ENCODE assay signal across 8 cellular contexts in the genomic region with DNA sequence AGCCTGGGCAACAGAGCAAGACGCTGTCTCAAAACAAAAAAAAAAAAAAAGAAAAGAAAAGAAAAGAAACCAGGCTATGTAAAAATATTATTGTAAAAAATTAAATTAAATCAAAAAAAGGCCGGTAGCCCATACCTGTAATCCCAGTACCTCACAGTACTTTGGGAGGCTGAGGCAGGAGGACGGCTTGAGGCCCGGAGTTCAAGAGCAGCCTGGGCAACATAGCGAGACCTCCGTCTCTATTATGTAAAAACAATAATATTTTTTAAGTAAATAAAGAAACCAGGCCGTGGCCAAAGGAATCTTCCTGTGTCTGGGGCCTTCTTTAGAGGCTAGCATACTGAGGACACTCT. TPM values are rescaled to one million over a fixed set of nuclear protein-coding genes. Genes with fewer than 3 reads are reported as not detected.
DNase-seq lines count a peak whose midpoint lies in the region; TF ChIP-seq lines count a peak whose summit lies in the region.

No MANE protein-coding gene starts in this region.

- peak overlapping the region; percentile 92 for H3K27ac ChIP-seq in cardiac muscle cell
- peak overlapping the region; percentile 94 for H3K27ac ChIP-seq in brain microvascular endothelial cell
- H3K27ac ChIP-seq in mesenchymal stem cell (ENCODE audit: low read length, poor library complexity, severe bottlenecking) = peak overlapping the region; percentile 100

- H3K27me3 Mint-ChIP-seq in type B pancreatic cell = no peaks in the 10 kb centered on the region

- no peak overlapping the region for H2BK5ac ChIP-seq in mesenchymal stem cell (ENCODE audit: low read depth, low read length, poor library complexity, severe bottlenecking)

- peaks cover 11% of the 10 kb centered on the region for H3K36me3 ChIP-seq in cardiac muscle cell
- peaks cover 18% of the 10 kb centered on the region for H3K36me3 ChIP-seq in brain microvascular endothelial cell (replicated peaks)
- peaks cover 20% of the 10 kb centered on the region in 2 experiments for H3K36me3 ChIP-seq in mesenchymal stem cell (ENCODE audit: control insufficient read depth in 1 of 2, insufficient read depth in 2 of 2, low read depth in 1 of 2, low read length in 2 of 2)

- TF ChIP-seq CTCF in cardiac muscle cell (IDR thresholded peaks at IDR 0.05; ENCODE audit: low read depth, low read length) (no peak), brain microvascular endothelial cell (IDR thresholded peaks at IDR 0.05; ENCODE audit: low read depth, low read length, missing control alignments) (no peak), type B pancreatic cell (conservative IDR thresholded peaks at IDR 0.05) (no peak)

- no peak overlapping the region for H3K14ac ChIP-seq in mesenchymal stem cell (ENCODE audit: low read length in 2 of 2)

- H3K36me3 Mint-ChIP-seq in type B pancreatic cell = peaks cover 16% of the 10 kb centered on the region

- no peak overlapping the region for H2AK5ac ChIP-seq in mesenchymal stem cell (ENCODE audit: low read length, severe bottlenecking)

- H3K79me1 ChIP-seq in mesenchymal stem cell (replicated peaks; ENCODE audit: low read length, poor library complexity, severe bottlenecking) = peaks cover 17% of the 10 kb centered on the region

- in situ Hi-C loops in brain microvascular endothelial cell (cut with HindIII; ENCODE audit: low pct_ligation_motif_present, low sequenced_read_pairs) = no loop called here

- H3K4ac ChIP-seq in mesenchymal stem cell (ENCODE audit: low read depth in 1 of 2, low read length in 2 of 2) = peak overlapping the region in 1 of 2 experiments; percentile 85

- H2AFZ ChIP-seq in mesenchymal stem cell (ENCODE audit: low read depth, low read length) = no peak overlapping the region

- H2BK15ac ChIP-seq in mesenchymal stem cell (ENCODE audit: low read depth, poor library complexity, severe bottlenecking) = peak overlapping the region; percentile 77

- H2BK120ac ChIP-seq in mesenchymal stem cell (ENCODE audit: low read depth, low read length) = peak overlapping the region; percentile 55

- DNase-seq in cardiac muscle cell (ENCODE audit: low read depth in 1 of 2, low spot score in 1 of 2) (no peak), cardiac septum (ENCODE audit: low spot score) (no peak), brain microvascular endothelial cell (no peak), mesenchymal stem cell (no peak), type B pancreatic cell (ENCODE audit: extremely low spot score, unreplicated experiment) (no peak), MV-4-11 (lab: John Stamatoyannopoulos, UW) (no peak), occipital lobe (lab: John Stamatoyannopoulos, UW) (no peak), NAMALWA (ENCODE audit: low spot score) (no peak)

- H3K4me2 ChIP-seq in mesenchymal stem cell (ENCODE audit: low read length, poor library complexity, severe bottlenecking) = peak overlapping the region; percentile 98

- H3K4me1 ChIP-seq in cardiac muscle cell (ENCODE audit: low read depth) (peaks cover 3% of the 10 kb centered on the region), mesenchymal stem cell (ENCODE audit: control insufficient read depth, insufficient read depth, low read depth, low read length) (peaks cover 18% of the 10 kb centered on the region)

- H2BK12ac ChIP-seq in mesenchymal stem cell (ENCODE audit: low read length in 2 of 2) = no peak overlapping the region

- H4K91ac ChIP-seq in mesenchymal stem cell (ENCODE audit: low read length) = peak overlapping the region; percentile 94

- H3K4me3 Mint-ChIP-seq in type B pancreatic cell = peak overlapping the region; percentile 92

- peaks cover 3% of the 10 kb centered on the region for H3K27me3 ChIP-seq in cardiac muscle cell
- H3K27me3 ChIP-seq in brain microvascular endothelial cell (replicated peaks) = no peaks in the 10 kb centered on the region
- H3K27me3 ChIP-seq in mesenchymal stem cell (ENCODE audit: control insufficient read depth in 1 of 2, insufficient read depth in 1 of 2, low read length in 2 of 2) = no peaks in the 10 kb centered on the region

- peaks cover 9% of the 10 kb centered on the region for H3K4me1 Mint-ChIP-seq in type B pancreatic cell (ENCODE audit: unreplicated experiment)

- H4K8ac ChIP-seq in mesenchymal stem cell (ENCODE audit: low read length) = peak overlapping the region; percentile 94

- 50% methylated on average over 2 of the region's 7 CpGs for WGBS in mesenchymal stem cell

- peak overlapping the region; percentile 97 for H3K4me3 ChIP-seq in cardiac muscle cell
- H3K4me3 ChIP-seq in brain microvascular endothelial cell (ENCODE audit: low read depth, low read length) = peak overlapping the region; percentile 96
- H3K4me3 ChIP-seq in mesenchymal stem cell (ENCODE audit: insufficient read depth in 1 of 2, low read depth in 1 of 2, low read length in 2 of 2) = peak overlapping the region; percentile 61 to 96

- intact Hi-C loops in cardiac septum (cut with DNase I) = loop anchor here (10.0 kb wide), 1 partner anchor 636 kb away; the partner anchor contains the start of gene ZNF850

- peaks cover 5% of the 10 kb centered on the region for H3K9me3 Mint-ChIP-seq in type B pancreatic cell

- H3K23ac ChIP-seq in mesenchymal stem cell (ENCODE audit: low read length in 2 of 2) = no peak overlapping the region

- peak overlapping the region; percentile 98 for H3K27ac Mint-ChIP-seq in type B pancreatic cell

- H3K9ac ChIP-seq in mesenchymal stem cell (ENCODE audit: low read length) = peak overlapping the region; percentile 100

- H3K9me3 ChIP-seq in cardiac muscle cell (ENCODE audit: low read depth) = no peaks in the 10 kb centered on the region
- H3K9me3 ChIP-seq in mesenchymal stem cell (ENCODE audit: control insufficient read depth, low read length) = no peaks in the 10 kb centered on the region

- H3K18ac ChIP-seq in mesenchymal stem cell (ENCODE audit: low read depth in 1 of 2, low read length in 2 of 2) = peak overlapping the region; percentile 93 to 97

RNA-seq across cellular contexts. Expression of gene CAPNS1, which starts 0.8 kb away (rescaled TPM):
- 198 and 384 TPM in 2 replicates for total RNA-seq in cardiac muscle cell
- polyA plus RNA-seq in cardiac muscle cell = 294 and 413 TPM in 2 replicates
- total RNA-seq in cardiac septum = 892 TPM
- polyA plus RNA-seq in mesenchymal stem cell (2013, experiment 1 of 2) = 965 TPM
- polyA plus RNA-seq in mesenchymal stem cell (2013, experiment 2 of 2) = 966 TPM
- 426 and 510 TPM in 2 replicates for total RNA-seq in type B pancreatic cell (ENCODE audit: low replicate concordance)
- 103 TPM for total RNA-seq in occipital lobe

RNA-seq across cellular contexts. Expression of gene COX7A1, which starts 13.2 kb away (rescaled TPM):
- total RNA-seq in cardiac muscle cell (1.2 TPM in 1 of 2 replicates, not detected in the other), cardiac septum (1,917 TPM), type B pancreatic cell (ENCODE audit: low replicate concordance) (not detected in 2 replicates), occipital lobe (3.9 TPM)
- polyA plus RNA-seq in cardiac muscle cell = 1.4 and 6.5 TPM in 2 replicates
- not detected for polyA plus RNA-seq in mesenchymal stem cell (2013, experiment 1 of 2)
- polyA plus RNA-seq in mesenchymal stem cell (2013, experiment 2 of 2) = not detected

RNA-seq across cellular contexts. Expression of gene TBCB, which starts 23.8 kb away (rescaled TPM):
- 177 and 261 TPM in 2 replicates for total RNA-seq in cardiac muscle cell
- 202 and 268 TPM in 2 replicates for polyA plus RNA-seq in cardiac muscle cell
- 142 TPM for total RNA-seq in cardiac septum
- polyA plus RNA-seq in mesenchymal stem cell (2013, experiment 1 of 2) = 280 TPM
- polyA plus RNA-seq in mesenchymal stem cell (2013, experiment 2 of 2) = 280 TPM
- 106 and 148 TPM in 2 replicates for total RNA-seq in type B pancreatic cell (ENCODE audit: low replicate concordance)
- total RNA-seq in occipital lobe = 373 TPM

RNA-seq across cellular contexts. Expression of gene POLR2I, which starts 24.4 kb away (rescaled TPM):
- total RNA-seq in cardiac muscle cell = 64.5 and 130 TPM in 2 replicates
- 224 and 229 TPM in 2 replicates for polyA plus RNA-seq in cardiac muscle cell
- 98.7 TPM for total RNA-seq in cardiac septum
- polyA plus RNA-seq in mesenchymal stem cell (2013, experiment 1 of 2) = 99.3 TPM
- polyA plus RNA-seq in mesenchymal stem cell (2013, experiment 2 of 2) = 102 TPM
- total RNA-seq in type B pancreatic cell (ENCODE audit: low replicate concordance) = 74.7 and 81.7 TPM in 2 replicates
- total RNA-seq in occipital lobe = 64.7 TPM

RNA-seq across cellular contexts. Expression of gene OVOL3, which starts 28.2 kb away (rescaled TPM):
- total RNA-seq in cardiac muscle cell = not detected in 2 replicates
- 0.36 TPM in 1 of 2 replicates, not detected in the other for polyA plus RNA-seq in cardiac muscle cell
- not detected for total RNA-seq in cardiac septum
- not detected for polyA plus RNA-seq in mesenchymal stem cell (2013, experiment 1 of 2)
- polyA plus RNA-seq in mesenchymal stem cell (2013, experiment 2 of 2) = not detected
- total RNA-seq in type B pancreatic cell (ENCODE audit: low replicate concordance) = not detected in 2 replicates
- total RNA-seq in occipital lobe = not detected

Comparison
In these comparisons a context has a peak if more than half of its experiments do, and no peak if none do; other contexts are left out.
1. RNA of gene COX7A1, which starts 13.2 kb away (total RNA-seq): 1,917 TPM in cardiac septum (single experiment); 3.9 TPM in occipital lobe (single experiment), 1.2 TPM in cardiac muscle cell and not detected in type B pancreatic cell; every median in the first group is over 100 times any median in the second.
2. Peak in every context shown above with its lines, with median percentiles within 50 percentile points of each other: H3K27ac ChIP-seq and H3K4me3 ChIP-seq.